ENCODE assay signal across 1 cellular context in genomic region chr12:53785161-53785560, GRCh38.
TF ChIP-seq lines count a peak whose summit lies in the region.

No MANE protein-coding gene starts in this region.

TF ChIP-seq in HCT116, 20 proteins besides CTCF, POLR2A, EP300 and RAD21:
- no peak for TF ChIP-seq JUND (IDR thresholded peaks at IDR 0.05)
- TF ChIP-seq SRF (IDR thresholded peaks at IDR 0.05; ENCODE audit: low read depth): no peak
- no peak for TF ChIP-seq TCF7L2 (IDR thresholded peaks at IDR 0.05; ENCODE audit: borderline replicate concordance, extremely low read depth, insufficient read depth, insufficient read length)
- TF ChIP-seq EZH2 (IDR thresholded peaks at IDR 0.05): no peak
- no peak for TF ChIP-seq EGR1 (IDR thresholded peaks at IDR 0.05; ENCODE audit: low read depth)
- TF ChIP-seq ZBTB33 (IDR thresholded peaks at IDR 0.05; ENCODE audit: extremely low read depth, insufficient replicate concordance, low read length): no peak
- no peak for TF ChIP-seq REST (IDR thresholded peaks at IDR 0.05; ENCODE audit: low read depth)
- no peak for TF ChIP-seq POLR2AphosphoS5 (IDR thresholded peaks at IDR 0.05; ENCODE audit: low read depth, low read length)
- TF ChIP-seq SIN3A (IDR thresholded peaks at IDR 0.05; ENCODE audit: low read depth): no peak
- TF ChIP-seq ATF3 (IDR thresholded peaks at IDR 0.05): no peak
TF ChIP-seq in HCT116: peak in this region for 0.
